In the genomic region with DNA sequence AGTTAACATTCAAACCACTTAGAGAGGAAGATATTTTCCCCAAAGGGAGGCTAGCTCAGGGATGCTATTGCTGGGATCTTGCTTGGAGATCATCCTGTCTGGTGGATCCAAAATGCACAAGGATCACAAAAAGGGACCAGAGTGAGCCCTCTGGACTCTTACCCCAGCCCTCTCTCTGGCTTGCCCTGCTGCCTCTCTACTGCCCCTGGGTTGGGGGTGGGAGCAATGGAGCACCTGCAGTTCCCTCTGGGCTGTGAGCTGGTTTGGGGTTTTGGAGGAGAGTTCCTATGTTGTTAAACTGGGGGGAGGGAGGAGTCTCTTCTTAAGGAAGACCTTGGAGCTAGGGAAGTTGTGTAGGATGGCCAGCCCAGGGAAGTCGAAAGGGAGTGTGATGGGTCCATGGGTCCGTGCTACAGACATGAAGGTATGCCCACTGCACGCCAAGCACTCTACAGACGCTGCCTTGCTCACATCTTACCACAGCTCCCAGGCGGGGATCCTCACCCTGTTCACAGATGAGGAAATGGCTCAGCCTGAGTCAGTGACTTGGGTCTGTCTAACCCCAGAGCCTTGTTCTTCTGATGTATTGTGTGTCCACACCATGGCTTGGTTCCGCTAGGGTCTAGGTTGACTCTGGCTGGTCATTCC, we compare ENCODE assay signal across 2 cellular contexts.
TF ChIP-seq lines count a peak whose summit lies in the region.

No MANE protein-coding gene starts in this region.

TF ChIP-seq in A549, 52 proteins besides CTCF, POLR2A, EP300 and RAD21:
- no peak for TF ChIP-seq JUNB (IDR thresholded peaks at IDR 0.05)
- no peak for TF ChIP-seq HOXA7 (CRISPR knock-in tag; IDR thresholded peaks at IDR 0.05)
- no peak for TF ChIP-seq RFX5 (IDR thresholded peaks at IDR 0.05)
- TF ChIP-seq TFCP2L1 (CRISPR knock-in tag; IDR thresholded peaks at IDR 0.05), result no peak
- TF ChIP-seq ZFP36 (IDR thresholded peaks at IDR 0.05; ENCODE audit: borderline replicate concordance, partially characterized antibody), result no peak
- no peak for TF ChIP-seq MAZ (IDR thresholded peaks at IDR 0.05; ENCODE audit: borderline replicate concordance, low read depth, low read length)
- no peak for TF ChIP-seq CEBPB (IDR thresholded peaks at IDR 0.05)
- no peak for TF ChIP-seq CHD4 (IDR thresholded peaks at IDR 0.05; ENCODE audit: borderline replicate concordance)
- TF ChIP-seq CBX8 (IDR thresholded peaks at IDR 0.05), result no peak
- no peak for TF ChIP-seq HOXB5 (CRISPR knock-in tag; IDR thresholded peaks at IDR 0.05)
- TF ChIP-seq SREBF2 (IDR thresholded peaks at IDR 0.05), result no peak
- TF ChIP-seq, protein P1, sequence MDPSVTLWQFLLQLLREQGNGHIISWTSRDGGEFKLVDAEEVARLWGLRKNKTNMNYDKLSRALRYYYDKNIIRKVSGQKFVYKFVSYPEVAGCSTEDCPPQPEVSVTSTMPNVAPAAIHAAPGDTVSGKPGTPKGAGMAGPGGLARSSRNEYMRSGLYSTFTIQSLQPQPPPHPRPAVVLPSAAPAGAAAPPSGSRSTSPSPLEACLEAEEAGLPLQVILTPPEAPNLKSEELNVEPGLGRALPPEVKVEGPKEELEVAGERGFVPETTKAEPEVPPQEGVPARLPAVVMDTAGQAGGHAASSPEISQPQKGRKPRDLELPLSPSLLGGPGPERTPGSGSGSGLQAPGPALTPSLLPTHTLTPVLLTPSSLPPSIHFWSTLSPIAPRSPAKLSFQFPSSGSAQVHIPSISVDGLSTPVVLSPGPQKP (IDR thresholded peaks at IDR 0.05; ENCODE audit: low read depth, low read length), result no peak
- no peak for TF ChIP-seq USF2 (IDR thresholded peaks at IDR 0.05)

TF ChIP-seq in GM12878, 131 proteins besides CTCF, POLR2A, EP300 and RAD21:
- no peak for TF ChIP-seq ZZZ3 (IDR thresholded peaks at IDR 0.05; ENCODE audit: control insufficient read depth, insufficient read length, low read depth)
- TF ChIP-seq ZNF207 (IDR thresholded peaks at IDR 0.05; ENCODE audit: borderline replicate concordance), result no peak
- TF ChIP-seq ZNF622 (IDR thresholded peaks at IDR 0.05), result no peak
- TF ChIP-seq, protein P2, sequence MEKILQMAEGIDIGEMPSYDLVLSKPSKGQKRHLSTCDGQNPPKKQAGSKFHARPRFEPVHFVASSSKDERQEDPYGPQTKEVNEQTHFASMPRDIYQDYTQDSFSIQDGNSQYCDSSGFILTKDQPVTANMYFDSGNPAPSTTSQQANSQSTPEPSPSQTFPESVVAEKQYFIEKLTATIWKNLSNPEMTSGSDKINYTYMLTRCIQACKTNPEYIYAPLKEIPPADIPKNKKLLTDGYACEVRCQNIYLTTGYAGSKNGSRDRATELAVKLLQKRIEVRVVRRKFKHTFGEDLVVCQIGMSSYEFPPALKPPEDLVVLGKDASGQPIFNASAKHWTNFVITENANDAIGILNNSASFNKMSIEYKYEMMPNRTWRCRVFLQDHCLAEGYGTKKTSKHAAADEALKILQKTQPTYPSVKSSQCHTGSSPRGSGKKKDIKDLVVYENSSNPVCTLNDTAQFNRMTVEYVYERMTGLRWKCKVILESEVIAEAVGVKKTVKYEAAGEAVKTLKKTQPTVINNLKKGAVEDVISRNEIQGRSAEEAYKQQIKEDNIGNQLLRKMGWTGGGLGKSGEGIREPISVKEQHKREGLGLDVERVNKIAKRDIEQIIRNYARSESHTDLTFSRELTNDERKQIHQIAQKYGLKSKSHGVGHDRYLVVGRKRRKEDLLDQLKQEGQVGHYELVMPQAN (conservative IDR thresholded peaks at IDR 0.05), result no peak
- TF ChIP-seq BCL3 (IDR thresholded peaks at IDR 0.05; ENCODE audit: borderline replicate concordance, insufficient read depth, low read depth, low read length, poor library complexity, severe bottlenecking), result no peak
- no peak for TF ChIP-seq HDGF (IDR thresholded peaks at IDR 0.05)
- no peak for TF ChIP-seq SMAD5 (IDR thresholded peaks at IDR 0.05; ENCODE audit: low read depth)
- no peak for TF ChIP-seq ASH2L (IDR thresholded peaks at IDR 0.05; ENCODE audit: borderline replicate concordance, low read depth)
- TF ChIP-seq RELA (IDR thresholded peaks at IDR 0.05; ENCODE audit: borderline replicate concordance, partially characterized antibody), result no peak
- no peak for TF ChIP-seq NFXL1 (IDR thresholded peaks at IDR 0.05; ENCODE audit: borderline replicate concordance)
- TF ChIP-seq IKZF2 (IDR thresholded peaks at IDR 0.05), result no peak
- no peak for TF ChIP-seq NFYA (IDR thresholded peaks at IDR 0.05; ENCODE audit: borderline replicate concordance, low read depth, low read length)
- TF ChIP-seq CBFB (IDR thresholded peaks at IDR 0.05; ENCODE audit: low read depth), result no peak
- TF ChIP-seq POU2F2 (IDR thresholded peaks at IDR 0.05; ENCODE audit: borderline replicate concordance, low read depth, low read length), result no peak
- TF ChIP-seq SP1 (IDR thresholded peaks at IDR 0.05; ENCODE audit: low read depth, low read length), result no peak
- TF ChIP-seq, protein P3, sequence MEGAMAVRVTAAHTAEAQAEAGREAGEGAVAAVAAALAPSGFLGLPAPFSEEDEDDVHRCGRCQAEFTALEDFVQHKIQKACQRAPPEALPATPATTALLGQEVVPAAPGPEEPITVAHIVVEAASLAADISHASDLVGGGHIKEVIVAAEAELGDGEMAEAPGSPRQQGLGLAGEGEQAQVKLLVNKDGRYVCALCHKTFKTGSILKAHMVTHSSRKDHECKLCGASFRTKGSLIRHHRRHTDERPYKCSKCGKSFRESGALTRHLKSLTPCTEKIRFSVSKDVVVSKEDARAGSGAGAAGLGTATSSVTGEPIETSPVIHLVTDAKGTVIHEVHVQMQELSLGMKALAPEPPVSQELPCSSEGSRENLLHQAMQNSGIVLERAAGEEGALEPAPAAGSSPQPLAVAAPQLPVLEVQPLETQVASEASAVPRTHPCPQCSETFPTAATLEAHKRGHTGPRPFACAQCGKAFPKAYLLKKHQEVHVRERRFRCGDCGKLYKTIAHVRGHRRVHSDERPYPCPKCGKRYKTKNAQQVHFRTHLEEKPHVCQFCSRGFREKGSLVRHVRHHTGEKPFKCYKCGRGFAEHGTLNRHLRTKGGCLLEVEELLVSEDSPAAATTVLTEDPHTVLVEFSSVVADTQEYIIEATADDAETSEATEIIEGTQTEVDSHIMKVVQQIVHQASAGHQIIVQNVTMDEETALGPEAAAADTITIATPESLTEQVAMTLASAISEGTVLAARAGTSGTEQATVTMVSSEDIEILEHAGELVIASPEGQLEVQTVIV (IDR thresholded peaks at IDR 0.05; ENCODE audit: borderline replicate concordance, partially characterized antibody), result no peak
- no peak for TF ChIP-seq SPI1 (IDR thresholded peaks at IDR 0.05; ENCODE audit: borderline replicate concordance, insufficient read depth, low read depth, low read length)
- no peak for TF ChIP-seq FOXM1 (IDR thresholded peaks at IDR 0.05; ENCODE audit: low read depth, low read length)
- TF ChIP-seq, protein P4, sequence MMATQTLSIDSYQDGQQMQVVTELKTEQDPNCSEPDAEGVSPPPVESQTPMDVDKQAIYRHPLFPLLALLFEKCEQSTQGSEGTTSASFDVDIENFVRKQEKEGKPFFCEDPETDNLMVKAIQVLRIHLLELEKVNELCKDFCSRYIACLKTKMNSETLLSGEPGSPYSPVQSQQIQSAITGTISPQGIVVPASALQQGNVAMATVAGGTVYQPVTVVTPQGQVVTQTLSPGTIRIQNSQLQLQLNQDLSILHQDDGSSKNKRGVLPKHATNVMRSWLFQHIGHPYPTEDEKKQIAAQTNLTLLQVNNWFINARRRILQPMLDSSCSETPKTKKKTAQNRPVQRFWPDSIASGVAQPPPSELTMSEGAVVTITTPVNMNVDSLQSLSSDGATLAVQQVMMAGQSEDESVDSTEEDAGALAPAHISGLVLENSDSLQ (IDR thresholded peaks at IDR 0.05), result no peak
- TF ChIP-seq BHLHE40 (IDR thresholded peaks at IDR 0.05; ENCODE audit: borderline replicate concordance in 1 of 2, low read depth in 2 of 2, low read length in 1 of 2), result no peak
TF ChIP-seq in GM12878: peak in this region for 0.
